20 cellular contexts compared by ENCODE assay signal in genomic region chr15:70318594-70318993, GRCh38.
DNase-seq lines count a peak whose midpoint lies in the region; ATAC-seq and TF ChIP-seq lines count a peak whose summit lies in the region.
"Had no signal": no experiment of that assay in that cellular context is flagged by ENCODE, and none has a peak within 500 bp of the region (broad histone marks: within the 10 kb centered on the region; RNA-seq: fewer than 3 reads in every experiment).

No MANE protein-coding gene starts in this region.

- no peak overlapping the region for H3K9ac ChIP-seq in DND-41 (ENCODE audit: low read depth, low read length)

- no peaks in the 10 kb centered on the region for H3K9me3 ChIP-seq in DND-41 (ENCODE audit: insufficient read depth, low read length, severe bottlenecking)
- no peaks in the 10 kb centered on the region for H3K9me3 ChIP-seq in lower lobe of right lung
- H3K9me3 ChIP-seq: thyroid gland had no signal

- no peaks in the 10 kb centered on the region for H3K36me3 ChIP-seq in DND-41 (ENCODE audit: insufficient read depth, low read length)
- H3K36me3 ChIP-seq in lower lobe of right lung, result no peaks in the 10 kb centered on the region
- H3K36me3 ChIP-seq: thyroid gland had no signal

- H4K20me1 ChIP-seq in DND-41 (ENCODE audit: insufficient read depth, low read length), result no peaks in the 10 kb centered on the region

- H3K27ac Mint-ChIP-seq in osteocyte (ENCODE audit: unreplicated experiment), result no peak overlapping the region
- H3K27ac Mint-ChIP-seq: activated naive CD4-positive, alpha-beta T cell treated with anti-CD3 and anti-CD28 coated beads, Interleukin-2, amount 10 ng/mL, durations not matched to agents 7 days and 5 days; natural killer cell treated with Interleukin-12 subunit alpha and Interleukin-12 subunit beta and Interleukin-15 and Interleukin-18, amount 100 ng/mL, for 72 hours; T-helper 17 cell had no signal

- no peak overlapping the region for H3K4me2 ChIP-seq in DND-41 (ENCODE audit: insufficient read depth, low read length)

- H3K4me3 Mint-ChIP-seq in osteocyte (ENCODE audit: unreplicated experiment), result no peak overlapping the region
- H3K4me3 Mint-ChIP-seq: activated naive CD4-positive, alpha-beta T cell treated with anti-CD3 and anti-CD28 coated beads, Interleukin-2, amount 10 ng/mL, durations not matched to agents 7 days and 5 days; natural killer cell treated with Interleukin-12 subunit alpha and Interleukin-12 subunit beta and Interleukin-15 and Interleukin-18, amount 100 ng/mL, for 72 hours; T-helper 17 cell had no signal

- no peaks in the 10 kb centered on the region for H3K36me3 Mint-ChIP-seq in osteocyte (ENCODE audit: unreplicated experiment)
- H3K36me3 Mint-ChIP-seq: activated naive CD4-positive, alpha-beta T cell treated with anti-CD3 and anti-CD28 coated beads, Interleukin-2, amount 10 ng/mL, durations not matched to agents 7 days and 5 days; brain; natural killer cell treated with Interleukin-12 subunit alpha and Interleukin-12 subunit beta and Interleukin-15 and Interleukin-18, amount 100 ng/mL, for 72 hours had no signal

- H3K27me3 ChIP-seq in DND-41 (ENCODE audit: insufficient read depth, low read length, poor library complexity), result no peaks in the 10 kb centered on the region
- H3K27me3 ChIP-seq in lower lobe of right lung (ENCODE audit: low read depth), result no peaks in the 10 kb centered on the region
- H3K27me3 ChIP-seq: thyroid gland had no signal

- ATAC-seq in DND-41 (ENCODE audit: insufficient read depth, low read depth), result peak; percentile 40; the same call in 2 of the 3 replicates
- no peak for ATAC-seq in HG03135 (IDR thresholded peaks at IDR 0.05; ENCODE audit: unreplicated experiment)
- ATAC-seq in GM21529 (IDR thresholded peaks at IDR 0.05; ENCODE audit: unreplicated experiment), result no peak
- ATAC-seq in lower lobe of right lung, result no peak
- ATAC-seq: K562; left lobe of liver; natural killer cell treated with Interleukin-12 subunit alpha and Interleukin-12 subunit beta and Interleukin-15 and Interleukin-18, amount 100 ng/mL, for 72 hours; Panc1 had no signal

- H3K4me1 Mint-ChIP-seq in osteocyte (ENCODE audit: unreplicated experiment), result peaks cover 12% of the 10 kb centered on the region
- H3K4me1 Mint-ChIP-seq: activated naive CD4-positive, alpha-beta T cell treated with anti-CD3 and anti-CD28 coated beads, Interleukin-2, amount 10 ng/mL, durations not matched to agents 7 days and 5 days; T-helper 17 cell had no signal

- no peaks in the 10 kb centered on the region for H3K4me1 ChIP-seq in DND-41 (ENCODE audit: insufficient read depth, low read length)
- peaks cover 54% of the 10 kb centered on the region for H3K4me1 ChIP-seq in lower lobe of right lung

- intact Hi-C loops in lower lobe of right lung (cut with DNase I), result no loop called here

- H2AFZ ChIP-seq in DND-41 (ENCODE audit: low read depth, low read length), result no peak overlapping the region

- TF ChIP-seq CTCF in DND-41 (IDR thresholded peaks at IDR 0.05; ENCODE audit: borderline replicate concordance, extremely low read depth, low read length, poor library complexity, severe bottlenecking) (no peak), osteocyte (IDR thresholded peaks at IDR 0.05) (no peak), lower lobe of right lung (IDR thresholded peaks at IDR 0.05) (no peak)

- H3K27ac ChIP-seq in DND-41 (ENCODE audit: low read length), result no peak overlapping the region
- H3K27ac ChIP-seq in caudate nucleus (ENCODE audit: low read depth, low read length), result peak overlapping the region; percentile 47
- no peak overlapping the region for H3K27ac ChIP-seq in lower lobe of right lung
- H3K27ac ChIP-seq: thyroid gland had no signal

- H3K79me2 ChIP-seq in DND-41 (ENCODE audit: insufficient read depth, low read length), result no peaks in the 10 kb centered on the region

- DNase-seq in DND-41 (no peak), M059J (ENCODE audit: low read depth) (peak; percentile 9), caudate nucleus (lab: John Stamatoyannopoulos, UW) (no peak), osteocyte (ENCODE audit: extremely low spot score, unreplicated experiment) (peak; percentile 57), NCI-H2196 treated with DMSO at 0.1 percent for 48 hours (lab: John Stamatoyannopoulos, UW; ENCODE audit: unreplicated experiment) (no peak), lower lobe of right lung (no peak)
- DNase-seq: activated naive CD4-positive, alpha-beta T cell treated with anti-CD3 and anti-CD28 coated beads, Interleukin-2, amount 10 ng/mL, durations not matched to agents 7 days and 5 days; DMS153; effector CD8-positive, alpha-beta T cell; NCI-H146; NCI-H510A; T-helper 17 cell; thyroid gland had no signal

- H3K9me3 Mint-ChIP-seq in osteocyte (ENCODE audit: unreplicated experiment), result no peaks in the 10 kb centered on the region
- H3K9me3 Mint-ChIP-seq: activated naive CD4-positive, alpha-beta T cell treated with anti-CD3 and anti-CD28 coated beads, Interleukin-2, amount 10 ng/mL, durations not matched to agents 7 days and 5 days; natural killer cell treated with Interleukin-12 subunit alpha and Interleukin-12 subunit beta and Interleukin-15 and Interleukin-18, amount 100 ng/mL, for 72 hours had no signal

- H3K4me3 ChIP-seq in DND-41 (ENCODE audit: low read depth in 1 of 2, low read length in 2 of 2) (no peak overlapping the region), lower lobe of right lung (no peak overlapping the region)
- H3K4me3 ChIP-seq: K562, thyroid gland had no signal

- peaks cover 66% of the 10 kb centered on the region for H3K27me3 Mint-ChIP-seq in osteocyte (ENCODE audit: unreplicated experiment)

Comparison
In these comparisons a context has a peak if more than half of its experiments do, and no peak if none do; other contexts are left out.
1. DNase-seq: peak in M059J (single experiment) and osteocyte (single experiment); none in DND-41 (single experiment), caudate nucleus (0 of 61), NCI-H2196 treated with DMSO at 0.1 percent for 48 hours (single experiment) and lower lobe of right lung (single experiment).